In the genomic region with DNA sequence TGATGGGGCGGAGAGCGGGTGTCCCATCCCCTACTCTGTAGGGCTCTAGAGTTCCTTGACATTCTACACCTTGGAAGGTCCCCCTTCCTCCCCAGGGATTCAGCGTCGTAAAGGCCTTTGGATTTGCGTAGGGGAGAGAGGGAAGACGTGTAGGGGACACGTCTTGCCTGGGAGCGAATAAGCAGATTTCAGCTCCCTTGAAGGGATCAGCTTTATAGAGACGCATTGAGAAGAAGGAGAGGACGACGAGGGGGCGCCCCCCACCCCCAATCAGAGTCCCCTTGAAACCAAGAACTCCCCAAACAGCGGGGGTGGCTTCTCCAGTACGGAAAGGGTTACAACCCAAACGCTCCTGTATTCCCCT, we compare ENCODE assay signal across 9 cellular contexts. TPM values are rescaled to one million over a fixed set of nuclear protein-coding genes. Genes with fewer than 3 reads are reported as not detected.
DNase-seq lines count a peak whose midpoint lies in the region; ATAC-seq and TF ChIP-seq lines count a peak whose summit lies in the region.
"Had no signal": no experiment of that assay in that cellular context is flagged by ENCODE, and none has a peak within 500 bp of the region (broad histone marks: within the 10 kb centered on the region; RNA-seq: fewer than 3 reads in every experiment).

No MANE protein-coding gene starts in this region.

- no peaks in the 10 kb centered on the region for H3K9me3 ChIP-seq in Loucy (ENCODE audit: insufficient read depth, low read depth, low read length)

- H3K4me2 ChIP-seq in Loucy (ENCODE audit: low read depth, low read length, poor library complexity, severe bottlenecking) = peak overlapping the region; percentile 94

- ATAC-seq in GM21786 (IDR thresholded peaks at IDR 0.05; ENCODE audit: unreplicated experiment) = no peak

- H3K27me3 ChIP-seq in Loucy (ENCODE audit: insufficient read depth, low read length, poor library complexity, severe bottlenecking) = no peaks in the 10 kb centered on the region

- TF ChIP-seq CTCF in Loucy (conservative IDR thresholded peaks at IDR 0.05; ENCODE audit: low read length) (no peak), coronary artery (IDR thresholded peaks at IDR 0.05) (no peak)

- H3K4me3 ChIP-seq in Loucy (ENCODE audit: low read length, poor library complexity, severe bottlenecking) = peak overlapping the region; percentile 77
- peak overlapping the region; percentile 89 for H3K4me3 ChIP-seq in coronary artery

- H3K9ac ChIP-seq in Loucy (ENCODE audit: low read depth, low read length, poor library complexity, severe bottlenecking) = peak overlapping the region; percentile 67

- DNase-seq in Daoy (ENCODE audit: low read depth) (peak; percentile 32), coronary artery (ENCODE audit: low spot score) (no peak), myocyte (ENCODE audit: low read depth) (peak; percentile 53), NK-92 (lab: John Stamatoyannopoulos, UW; ENCODE audit: unreplicated experiment) (no peak)
- no peak for DNase-seq in activated effector memory CD4-positive, alpha-beta T cell treated with anti-CD3 and anti-CD28 coated beads, Interleukin-2, amount 50 U/mL, for 16 hours
- no peak for DNase-seq in stimulated activated CD4-positive, alpha-beta T cell treated with anti-CD3 and anti-CD28 coated beads, Interleukin-4, amount 100 ng/mL, for 4 hours

- H3F3A ChIP-seq in Loucy (ENCODE audit: low read depth) = no peaks in the 10 kb centered on the region

- H3K4me1 ChIP-seq in Loucy (ENCODE audit: insufficient read depth, low read length, poor library complexity, severe bottlenecking) = peaks cover 15% of the 10 kb centered on the region

- H3K79me2 ChIP-seq in Loucy (ENCODE audit: insufficient read depth, low read length) = no peaks in the 10 kb centered on the region

- peak overlapping the region; percentile 31; the same call in 1 of the 2 replicates for H2AFZ ChIP-seq in Loucy (ENCODE audit: low read length)

- no peaks in the 10 kb centered on the region for H3K9me2 ChIP-seq in Loucy (replicated peaks; ENCODE audit: low read depth, low read length)

- peak overlapping the region; percentile 83 to 88 for H3K27ac ChIP-seq in coronary artery

- no peaks in the 10 kb centered on the region for H3K36me3 ChIP-seq in Loucy (ENCODE audit: insufficient read depth, low read length)

- no peaks in the 10 kb centered on the region for H4K20me1 ChIP-seq in Loucy (ENCODE audit: insufficient read depth, low read length, poor library complexity, severe bottlenecking)

RNA-seq across cellular contexts. Expression of a gene that starts 0.3 kb away (rescaled TPM):
- total RNA-seq in Daoy (2014; rRNA removed; shearing (Covaris generic)) = 15.1 and 21.4 TPM in 2 replicates
- 147 and 173 TPM in 2 replicates for total RNA-seq in myocyte
- polyA plus RNA-seq in myocyte (2012) = 239 TPM

RNA-seq across cellular contexts. Expression of a gene that starts 24.9 kb away (rescaled TPM):
- total RNA-seq in Daoy (2014; rRNA removed; shearing (Covaris generic)) = not detected in 2 replicates
- not detected in 2 replicates for total RNA-seq in myocyte
- not detected for polyA plus RNA-seq in myocyte (2012)
- total RNA-seq: T-helper 1 cell treated with Interleukin-12 subunit alpha and Interleukin-12 subunit beta and Interleukin-4 antibody, amounts not matched to agents 30 ng/mL and 1 ng/mL, for 36 hours had no signal

RNA-seq across cellular contexts. Expression of a gene that starts 51.0 kb away (rescaled TPM):
- total RNA-seq in Daoy (2014; rRNA removed; shearing (Covaris generic)) = 351 and 471 TPM in 2 replicates
- total RNA-seq in myocyte = 411 and 520 TPM in 2 replicates
- polyA plus RNA-seq in myocyte (2012) = 434 TPM

Comparison
In these comparisons a context has a peak if more than half of its experiments do, and no peak if none do; other contexts are left out.
1. DNase-seq: peak in Daoy (single experiment) and myocyte (single experiment); none in coronary artery (single experiment), activated effector memory CD4-positive, alpha-beta T cell treated with anti-CD3 and anti-CD28 coated beads, Interleukin-2, amount 50 U/mL, for 16 hours (single experiment), NK-92 (single experiment) and stimulated activated CD4-positive, alpha-beta T cell treated with anti-CD3 and anti-CD28 coated beads, Interleukin-4, amount 100 ng/mL, for 4 hours (0 of 2).